ENCODE assay signal across 1 cellular context in the genomic region with DNA sequence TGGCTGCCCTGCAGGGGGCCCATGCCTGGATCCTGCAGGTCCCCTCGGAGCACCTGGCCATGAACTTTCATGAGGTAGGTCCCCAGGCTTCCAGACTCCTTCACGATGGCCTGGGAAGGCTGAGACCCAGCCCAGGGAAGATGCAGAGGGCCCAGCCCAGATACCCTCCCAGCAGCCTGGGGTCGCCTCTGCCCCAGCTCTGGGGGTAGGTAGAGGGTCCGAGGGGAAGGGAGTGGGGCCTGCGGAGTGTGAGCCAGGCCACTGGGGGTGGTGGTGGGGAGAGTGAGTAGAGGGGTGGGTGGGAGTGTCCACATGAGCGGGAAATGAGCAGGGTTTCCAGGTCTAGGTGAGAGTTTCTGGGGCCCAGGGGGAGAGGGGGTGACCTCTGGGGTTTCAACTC.
TF ChIP-seq lines count a peak whose summit lies in the region.

No MANE protein-coding gene starts in this region.

TF ChIP-seq in HepG2, 621 proteins besides CTCF, POLR2A, EP300 and RAD21:
- TF ChIP-seq, protein P1, sequence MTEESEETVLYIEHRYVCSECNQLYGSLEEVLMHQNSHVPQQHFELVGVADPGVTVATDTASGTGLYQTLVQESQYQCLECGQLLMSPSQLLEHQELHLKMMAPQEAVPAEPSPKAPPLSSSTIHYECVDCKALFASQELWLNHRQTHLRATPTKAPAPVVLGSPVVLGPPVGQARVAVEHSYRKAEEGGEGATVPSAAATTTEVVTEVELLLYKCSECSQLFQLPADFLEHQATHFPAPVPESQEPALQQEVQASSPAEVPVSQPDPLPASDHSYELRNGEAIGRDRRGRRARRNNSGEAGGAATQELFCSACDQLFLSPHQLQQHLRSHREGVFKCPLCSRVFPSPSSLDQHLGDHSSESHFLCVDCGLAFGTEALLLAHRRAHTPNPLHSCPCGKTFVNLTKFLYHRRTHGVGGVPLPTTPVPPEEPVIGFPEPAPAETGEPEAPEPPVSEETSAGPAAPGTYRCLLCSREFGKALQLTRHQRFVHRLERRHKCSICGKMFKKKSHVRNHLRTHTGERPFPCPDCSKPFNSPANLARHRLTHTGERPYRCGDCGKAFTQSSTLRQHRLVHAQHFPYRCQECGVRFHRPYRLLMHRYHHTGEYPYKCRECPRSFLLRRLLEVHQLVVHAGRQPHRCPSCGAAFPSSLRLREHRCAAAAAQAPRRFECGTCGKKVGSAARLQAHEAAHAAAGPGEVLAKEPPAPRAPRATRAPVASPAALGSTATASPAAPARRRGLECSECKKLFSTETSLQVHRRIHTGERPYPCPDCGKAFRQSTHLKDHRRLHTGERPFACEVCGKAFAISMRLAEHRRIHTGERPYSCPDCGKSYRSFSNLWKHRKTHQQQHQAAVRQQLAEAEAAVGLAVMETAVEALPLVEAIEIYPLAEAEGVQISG (CRISPR knock-in tag; IDR thresholded peaks at IDR 0.05): no peak
- TF ChIP-seq ZNF839 (CRISPR knock-in tag; IDR thresholded peaks at IDR 0.05; ENCODE audit: borderline replicate concordance) (0 out of 2 replicates have a peak, but pooled peaks have one; percentile 10), SKI (IDR thresholded peaks at IDR 0.05; ENCODE audit: partially characterized antibody) (no peak), ZNF652 (CRISPR knock-in tag; IDR thresholded peaks at IDR 0.05; ENCODE audit: borderline replicate concordance, low read depth) (no peak), TBL1XR1 (IDR thresholded peaks at IDR 0.05; ENCODE audit: borderline replicate concordance, low read length, partially characterized antibody) (no peak), ZFX (CRISPR knock-in tag; IDR thresholded peaks at IDR 0.05; ENCODE audit: low read depth) (no peak), PHF20 (CRISPR knock-in tag; IDR thresholded peaks at IDR 0.05) (no peak)
